24 cellular contexts compared by ENCODE assay signal in genomic region chr9:132949709-132950108, GRCh38. TPM values are rescaled to one million over a fixed set of nuclear protein-coding genes. Genes with fewer than 3 reads are reported as not detected.
DNase-seq lines count a peak whose midpoint lies in the region; ATAC-seq, FAIRE-seq and TF ChIP-seq lines count a peak whose summit lies in the region.
"Had no signal": no experiment of that assay in that cellular context is flagged by ENCODE, and none has a peak within 500 bp of the region (broad histone marks: within the 10 kb centered on the region; RNA-seq: fewer than 3 reads in every experiment).

No MANE protein-coding gene starts in this region.

- BruUV-seq in K562 (replicated peaks; lab: Mats Ljungman, UMichigan) = no TSS peak
- no TSS peak for BruUV-seq in HepG2 (replicated peaks; lab: Mats Ljungman, UMichigan)

- H3K4me2 ChIP-seq in K562 (ENCODE audit: insufficient read depth, low read length) (no peak overlapping the region), HepG2 (ENCODE audit: low read depth, low read length) (no peak overlapping the region; the same call in 1 of the 2 replicates)
- H3K4me2 ChIP-seq: A549, GM23338 had no signal

- H3K79me2 ChIP-seq in K562 (ENCODE audit: control insufficient read depth, insufficient read depth, low read length) (no peaks in the 10 kb centered on the region), HepG2 (ENCODE audit: insufficient read depth, low read length) (no peaks in the 10 kb centered on the region)

- no peaks in the 10 kb centered on the region for H3K27me3 Mint-ChIP-seq in T-helper 17 cell

- no peak for TF ChIP-seq EP300 in K562 (IDR thresholded peaks at IDR 0.05; ENCODE audit: low read length)
- TF ChIP-seq EP300 in HepG2 (IDR thresholded peaks at IDR 0.05; ENCODE audit: low read depth in 2 of 2, low read length in 2 of 2) = no peak
- no peak for TF ChIP-seq EP300 in HepG2 (CRISPR knock-in tag; IDR thresholded peaks at IDR 0.05; ENCODE audit: borderline replicate concordance)

- H3K4me1 ChIP-seq in HEK293 (ENCODE audit: control insufficient read depth, insufficient read depth, low read length) (no peaks in the 10 kb centered on the region), K562 (replicated peaks in 1 of 2; ENCODE audit: control insufficient read depth in 2 of 2, insufficient read depth in 2 of 2, low read length in 2 of 2) (peaks cover 11% of the 10 kb centered on the region in 2 experiments; a peak in 3 of 5 replicates), HepG2 (ENCODE audit: insufficient read depth, low read length) (peaks cover 34% of the 10 kb centered on the region), SJCRH30 (peaks cover 27% of the 10 kb centered on the region)

- H3K4me3 Mint-ChIP-seq in T-helper 17 cell = no peak overlapping the region
- H3K4me3 Mint-ChIP-seq: GM23338, H9, HFFc6 had no signal

- CTCF ChIA-PET in HEK293 (lab: Yijun Ruan, JAX) (interaction anchor here (1.1 kb wide), 1 partner anchor 22 kb away, joined by 8 read pairs; no protein-coding TSS in a partner anchor), K562 (lab: Yijun Ruan, JAX; ENCODE audit: low intra/inter-chr PET ratio) (no interaction called here), HepG2 (lab: Yijun Ruan, JAX; ENCODE audit: low intra/inter-chr PET ratio, low total read pairs) (no interaction called here)

- no peak overlapping the region; the same call in 1 of the 2 replicates for H2AFZ ChIP-seq in K562 (ENCODE audit: low read depth, low read length)
- no peak overlapping the region for H2AFZ ChIP-seq in HepG2 (ENCODE audit: low read length)
- H2AFZ ChIP-seq: GM23338 had no signal

- intact Hi-C loops in K562 (cut with micrococcal nuclease) (no loop called here), HepG2 (cut with micrococcal nuclease; ENCODE audit: unreplicated experiment) (no loop called here)

- H3K4me1 Mint-ChIP-seq in T-helper 17 cell = peaks cover 10% of the 10 kb centered on the region

- no peak for DNase-seq in T-helper 17 cell
- no peak for DNase-seq in K562 (ENCODE audit: extremely low read depth in 1 of 4, low spot score in 3 of 4)
- DNase-seq in HepG2 (ENCODE audit: low spot score) = no peak
- no peak for DNase-seq in SJCRH30
- DNase-seq in NCI-H128 (lab: John Stamatoyannopoulos, UW; ENCODE audit: unreplicated experiment) = no peak
- DNase-seq: 8988T; ACHN; C1 segment of cervical spinal cord; Calu3; CD4-positive, alpha-beta memory T cell; COR-L47; DMS79; EL; GDM1; H9; HFFc6 had no signal

- POLR2A ChIA-PET in HEK293 (lab: Yijun Ruan, JAX) = no interaction called here
- POLR2A ChIA-PET in K562 (lab: Yijun Ruan, JAX) = no interaction called here
- POLR2A ChIA-PET in HepG2 (lab: Yijun Ruan, JAX) = interaction anchor here (1.0 kb wide), 1 partner anchor 81 kb away, joined by 5 read pairs; the partner anchor contains the start of gene GTF3C5

- TF ChIP-seq RAD21 in K562 (CRISPR knock-in tag; conservative IDR thresholded peaks at IDR 0.05 in 1 of 2, IDR thresholded peaks at IDR 0.05 in 1 of 2) = no peak
- TF ChIP-seq RAD21 in HepG2 (CRISPR knock-in tag; IDR thresholded peaks at IDR 0.05) = no peak

- no peak for ATAC-seq in T-helper 17 cell
- ATAC-seq in K562 = no peak
- no peak for ATAC-seq in HepG2
- no peak for ATAC-seq in HG02870 (IDR thresholded peaks at IDR 0.05; ENCODE audit: unreplicated experiment)
- ATAC-seq: A549, GM12878, GM23338, HCT116 had no signal

- H3K27me3 ChIP-seq in K562 (ENCODE audit: control insufficient read depth in 2 of 2, insufficient read depth in 2 of 2, low read length in 2 of 2) (no peaks in the 10 kb centered on the region), HepG2 (ENCODE audit: control insufficient read depth in 1 of 2, insufficient read depth in 2 of 2, low read length in 2 of 2) (peaks cover 0 to 4% of the 10 kb centered on the region in 2 experiments; a peak in 1 of 5 replicates), SJCRH30 (no peaks in the 10 kb centered on the region)

- no peaks in the 10 kb centered on the region for H3K9me1 ChIP-seq in K562 (ENCODE audit: control insufficient read depth, insufficient read depth, low read length)

- H3K4me3 ChIP-seq in HEK293 (ENCODE audit: low read depth, low read length) = no peak overlapping the region
- no peak overlapping the region for H3K4me3 ChIP-seq in K562
- H3K4me3 ChIP-seq in HepG2 (replicated peaks in 1 of 3; ENCODE audit: insufficient read depth in 1 of 3, low read depth in 2 of 3, low read length in 3 of 3) = no peak overlapping the region
- no peak overlapping the region for H3K4me3 ChIP-seq in SJCRH30
- H3K4me3 ChIP-seq: A549, GM12878, GM23338 had no signal

- no peak overlapping the region for H3K9ac ChIP-seq in K562 (ENCODE audit: insufficient read depth in 1 of 2, low read depth in 2 of 2, low read length in 2 of 2)
- H3K9ac ChIP-seq in HepG2 (ENCODE audit: insufficient read depth, low read depth, low read length) = no peak overlapping the region

- H3K36me3 ChIP-seq in HEK293 (ENCODE audit: control insufficient read depth in 2 of 2, insufficient read depth in 1 of 2, low read length in 2 of 2) (no peaks in the 10 kb centered on the region), K562 (ENCODE audit: control insufficient read depth, insufficient read depth, low read length) (no peaks in the 10 kb centered on the region), HepG2 (replicated peaks in 1 of 2; ENCODE audit: control insufficient read depth in 1 of 2, insufficient read depth in 2 of 2, low read length in 2 of 2) (no peaks in the 10 kb centered on the region), SJCRH30 (no peaks in the 10 kb centered on the region)

- TF ChIP-seq CTCF in HEK293 (tag by site-specific recombination; IDR thresholded peaks at IDR 0.05) (no peak), K562 (IDR thresholded peaks at IDR 0.05 in 2 of 3, conservative IDR thresholded peaks at IDR 0.05 in 1 of 3; ENCODE audit: insufficient read depth in 2 of 3, low read depth in 1 of 3, low read length in 3 of 3) (no peak), HepG2 (CRISPR knock-in tag; IDR thresholded peaks at IDR 0.05) (no peak)

- 69% methylated on average over 4 of the region's 4 CpGs for WGBS in K562 (ENCODE audit: insufficient coverage, low coverage, missing lambda C conversion rate)
- 48% methylated on average over 2 of the region's 4 CpGs for WGBS in HepG2 (ENCODE audit: low lambda C conversion rate)

- in situ Hi-C loops in K562 (cut with MboI) = no loop called here
- in situ Hi-C loops in HepG2 (cut with HindIII; ENCODE audit: extremely low pct_ligation_motif_present, low pct_unique_long_range_greater_than_20kb) = no loop called here

- peak overlapping the region; percentile 49 for H3K27ac Mint-ChIP-seq in T-helper 17 cell
- H3K27ac Mint-ChIP-seq: GM23338, HFFc6 had no signal

- peaks cover 2% of the 10 kb centered on the region for H3K36me3 Mint-ChIP-seq in T-helper 17 cell (ENCODE audit: low read depth)

- H4K20me1 ChIP-seq in K562 (replicated peaks; ENCODE audit: control insufficient read depth, insufficient read depth, low read length) = no peaks in the 10 kb centered on the region
- H4K20me1 ChIP-seq in HepG2 (ENCODE audit: insufficient read depth, low read length) = no peaks in the 10 kb centered on the region

- H3K27ac ChIP-seq in HEK293 (ENCODE audit: extremely low read depth, low read depth, low read length) (no peak overlapping the region), K562 (ENCODE audit: extremely low read depth, low read depth, low read length) (no peak overlapping the region), HepG2 (ENCODE audit: extremely low read length, insufficient read depth, low read length) (no peak overlapping the region), SJCRH30 (no peak overlapping the region)
- H3K27ac ChIP-seq: A549 had no signal

- no peak for FAIRE-seq in K562 (lab: Jason Lieb, UNC)
- FAIRE-seq in HepG2 (lab: Jason Lieb, UNC) = no peak
- FAIRE-seq: A549, GM12878, GM19239 had no signal

- no peak for TF ChIP-seq POLR2A in K562 (conservative IDR thresholded peaks at IDR 0.05)
- TF ChIP-seq POLR2A in HepG2 (IDR thresholded peaks at IDR 0.05; ENCODE audit: insufficient read depth in 1 of 2, low read depth in 2 of 2, low read length in 2 of 2) = no peak

- H3K9me3 ChIP-seq in HEK293 (ENCODE audit: control insufficient read depth, insufficient read depth, low read depth, low read length) (no peaks in the 10 kb centered on the region), T-helper 17 cell (ENCODE audit: control insufficient read depth, low read length, poor library complexity, severe bottlenecking) (no peaks in the 10 kb centered on the region), K562 (replicated peaks; ENCODE audit: control insufficient read depth, insufficient read depth, low read depth, low read length) (no peaks in the 10 kb centered on the region; the same call in 1 of the 2 replicates), HepG2 (ENCODE audit: low read length) (0 out of 2 replicates have a peak, but pooled peaks cover 1% of the 10 kb centered on the region), SJCRH30 (replicated peaks) (no peaks in the 10 kb centered on the region)

RNA-seq across cellular contexts. Expression of gene TSC1, which starts 5.3 kb away (rescaled TPM):
- total RNA-seq in T-helper 17 cell (10 to 100 TPM; 51.2 to 58.3 TPM), K562 (2014; rRNA removed) (6.9 and 12.8 TPM in 2 replicates), K562 (2014; rRNA removed; fragmentation: Illumina TruSeq; extraction: Trizol) (17.6 and 18.6 TPM in 2 replicates), K562 (2015; rRNA removed; fragmentation: Illumina TruSeq; extraction: Trizol) (19.8 and 20.5 TPM in 2 replicates), K562 (2021) (21.1 and 22.8 TPM in 2 replicates), HepG2 (2016; rRNA removed; fragmentation: Illumina TruSeq; extraction: Trizol) (26.3 and 31.6 TPM in 2 replicates)
- 176 and 239 TPM in 2 replicates for total RNA-seq in K562 (2011; cell fraction: chromatin; rRNA removed; ENCODE audit: low replicate concordance)
- 81.0 and 95.1 TPM in 2 replicates for total RNA-seq in K562 (2011; cell fraction: nucleolus; rRNA removed)
- 122 and 132 TPM in 2 replicates for total RNA-seq in K562 (2011; cell fraction: nucleoplasm; rRNA removed)
- polyA plus RNA-seq in K562 (2011; rRNA removed) (37.6 and 40.1 TPM in 2 replicates), K562 (2014; fragmentation: Illumina TruSeq; extraction: Trizol) (16.9 and 19.4 TPM in 2 replicates), K562 (2014; fragmentation: Nextera tagmentation; extraction: Ambion mirVana) (10 to 100 TPM in 1 of 2 experiments, 1 to 10 TPM in 1; 8.0 to 10.6 TPM), K562 (2014; rRNA removed) (9.7 and 11.5 TPM in 2 replicates), HepG2 (2011; rRNA removed) (58.0 and 66.1 TPM in 2 replicates)
- 21.4 and 26.3 TPM in 2 replicates for polyA plus RNA-seq in K562 (2011; cell fraction: cytosol; rRNA removed)
- polyA plus RNA-seq in K562 (2011; cell fraction: nucleus; rRNA removed) = 149 and 159 TPM in 2 replicates
- 15.2 and 16.8 TPM in 2 replicates for polyA plus RNA-seq in K562 (2012)
- 75.4 and 94.9 TPM in 2 replicates for polyA minus RNA-seq in K562 (2011; rRNA and poly(A)+ RNA removed)
- polyA minus RNA-seq in K562 (2011; cell fraction: cytosol; rRNA and poly(A)+ RNA removed) = 14.1 and 20.7 TPM in 2 replicates
- polyA minus RNA-seq in K562 (2011; cell fraction: nucleus; rRNA and poly(A)+ RNA removed) = 59.4 and 126 TPM in 2 replicates
- 18.0 and 21.2 TPM in 2 replicates for total RNA-seq in HepG2 (2016; cell fraction: cytosol; rRNA removed; fragmentation: Illumina TruSeq; extraction: Trizol; ENCODE audit: low read depth)
- 24.1 and 31.9 TPM in 2 replicates for total RNA-seq in HepG2 (2016; cell fraction: insoluble cytoplasmic fraction; rRNA removed; fragmentation: Illumina TruSeq; extraction: Trizol)
- total RNA-seq in HepG2 (2016; cell fraction: membrane; rRNA removed; fragmentation: Illumina TruSeq; extraction: Trizol) = 29.5 and 37.4 TPM in 2 replicates
- total RNA-seq in HepG2 (2016; cell fraction: nucleus; rRNA removed; fragmentation: Illumina TruSeq; extraction: Trizol) = 49.4 and 54.4 TPM in 2 replicates
- 25.6 and 30.5 TPM in 2 replicates for polyA plus RNA-seq in HepG2 (2011; cell fraction: cytosol; rRNA removed)
- polyA plus RNA-seq in HepG2 (2011; cell fraction: nucleus; rRNA removed) = 178 and 179 TPM in 2 replicates
- polyA plus RNA-seq in HepG2 (2012) = 26.8 and 27.3 TPM in 2 replicates
- 9.8 and 11.1 TPM in 2 replicates for polyA plus RNA-seq in HepG2 (2016; cell fraction: cytosol; fragmentation: Illumina TruSeq; extraction: Trizol; ENCODE audit: low read depth)
- 17.1 and 17.6 TPM in 2 replicates for polyA plus RNA-seq in HepG2 (2016; cell fraction: insoluble cytoplasmic fraction; fragmentation: Illumina TruSeq; extraction: Trizol; ENCODE audit: low read depth)
- 17.7 and 18.0 TPM in 2 replicates for polyA plus RNA-seq in HepG2 (2016; cell fraction: membrane; fragmentation: Illumina TruSeq; extraction: Trizol; ENCODE audit: low read depth)
- polyA plus RNA-seq in HepG2 (2016; cell fraction: nucleus; fragmentation: Illumina TruSeq; extraction: Trizol; ENCODE audit: insufficient read depth, low read depth) = 64.5 and 67.0 TPM in 2 replicates
- polyA minus RNA-seq in HepG2 (2011; rRNA and poly(A)+ RNA removed; ENCODE audit: low replicate concordance) = 139 and 153 TPM in 2 replicates
- polyA minus RNA-seq in HepG2 (2011; cell fraction: cytosol; rRNA and poly(A)+ RNA removed) = 26.9 and 27.7 TPM in 2 replicates
- polyA minus RNA-seq in HepG2 (2011; cell fraction: nucleus; rRNA and poly(A)+ RNA removed) = 182 and 218 TPM in 2 replicates
- total RNA-seq in SJCRH30 (2014; rRNA removed; shearing (Covaris generic)) = 40.5 and 44.5 TPM in 2 replicates

RNA-seq across cellular contexts. Expression of gene GFI1B, which starts 28.8 kb away (rescaled TPM):
- total RNA-seq in T-helper 17 cell = 10 to 100 TPM in 1 of 2 donors, 1 to 10 TPM in 1; 1.1 to 29.3 TPM
- total RNA-seq in K562 (2011; cell fraction: chromatin; rRNA removed; ENCODE audit: low replicate concordance) = 11.1 and 39.0 TPM in 2 replicates
- total RNA-seq in K562 (2011; cell fraction: nucleolus; rRNA removed) = 28.2 and 30.4 TPM in 2 replicates
- total RNA-seq in K562 (2011; cell fraction: nucleoplasm; rRNA removed) = 20.0 and 26.4 TPM in 2 replicates
- total RNA-seq in K562 (2014; rRNA removed) = 40.3 and 62.9 TPM in 2 replicates
- total RNA-seq in K562 (2014; rRNA removed; fragmentation: Illumina TruSeq; extraction: Trizol) = 17.5 and 20.1 TPM in 2 replicates
- 34.5 and 34.6 TPM in 2 replicates for total RNA-seq in K562 (2015; rRNA removed; fragmentation: Illumina TruSeq; extraction: Trizol)
- total RNA-seq in K562 (2021) = 73.4 and 75.7 TPM in 2 replicates
- polyA plus RNA-seq in K562 (2011; rRNA removed) = 34.4 and 57.7 TPM in 2 replicates
- 53.6 and 133 TPM in 2 replicates for polyA plus RNA-seq in K562 (2011; cell fraction: cytosol; rRNA removed)
- 64.3 and 118 TPM in 2 replicates for polyA plus RNA-seq in K562 (2011; cell fraction: nucleus; rRNA removed)
- polyA plus RNA-seq in K562 (2012) = 64.2 and 77.5 TPM in 2 replicates
- 51.8 and 73.3 TPM in 2 replicates for polyA plus RNA-seq in K562 (2014; fragmentation: Illumina TruSeq; extraction: Trizol)
- polyA plus RNA-seq in K562 (2014; fragmentation: Nextera tagmentation; extraction: Ambion mirVana) = 10 to 100 TPM in 1 of 2 experiments, 1 to 10 TPM in 1; 8.0 to 19.1 TPM
- polyA plus RNA-seq in K562 (2014; rRNA removed) = 47.2 and 50.1 TPM in 2 replicates
- polyA minus RNA-seq in K562 (2011; rRNA and poly(A)+ RNA removed) = 16.7 and 22.0 TPM in 2 replicates
- polyA minus RNA-seq in K562 (2011; cell fraction: cytosol; rRNA and poly(A)+ RNA removed) = 47.9 and 57.4 TPM in 2 replicates
- 20.3 and 22.1 TPM in 2 replicates for polyA minus RNA-seq in K562 (2011; cell fraction: nucleus; rRNA and poly(A)+ RNA removed)
- 0.51 TPM in 1 of 2 replicates, not detected in the other for total RNA-seq in HepG2 (2016; rRNA removed; fragmentation: Illumina TruSeq; extraction: Trizol)
- total RNA-seq in HepG2 (2016; cell fraction: cytosol; rRNA removed; fragmentation: Illumina TruSeq; extraction: Trizol; ENCODE audit: low read depth) = not detected in 2 replicates
- 0.24 and 0.56 TPM in 2 replicates for total RNA-seq in HepG2 (2016; cell fraction: insoluble cytoplasmic fraction; rRNA removed; fragmentation: Illumina TruSeq; extraction: Trizol)
- 0.15 and 0.52 TPM in 2 replicates for total RNA-seq in HepG2 (2016; cell fraction: membrane; rRNA removed; fragmentation: Illumina TruSeq; extraction: Trizol)
- 0.28 TPM in 1 of 2 replicates, not detected in the other for total RNA-seq in HepG2 (2016; cell fraction: nucleus; rRNA removed; fragmentation: Illumina TruSeq; extraction: Trizol)
- 0.15 and 0.26 TPM in 2 replicates for polyA plus RNA-seq in HepG2 (2011; rRNA removed)
- 0.15 and 0.18 TPM in 2 replicates for polyA plus RNA-seq in HepG2 (2011; cell fraction: cytosol; rRNA removed)
- 0.19 and 0.26 TPM in 2 replicates for polyA plus RNA-seq in HepG2 (2011; cell fraction: nucleus; rRNA removed)
- 0.19 and 0.80 TPM in 2 replicates for polyA plus RNA-seq in HepG2 (2012)
- polyA plus RNA-seq in HepG2 (2016; cell fraction: cytosol; fragmentation: Illumina TruSeq; extraction: Trizol; ENCODE audit: low read depth) = 0.09 and 0.19 TPM in 2 replicates
- polyA plus RNA-seq in HepG2 (2016; cell fraction: insoluble cytoplasmic fraction; fragmentation: Illumina TruSeq; extraction: Trizol; ENCODE audit: low read depth) = 0.21 and 0.30 TPM in 2 replicates
- 0.19 and 0.32 TPM in 2 replicates for polyA plus RNA-seq in HepG2 (2016; cell fraction: membrane; fragmentation: Illumina TruSeq; extraction: Trizol; ENCODE audit: low read depth)
- 0.49 TPM in 1 of 2 replicates, not detected in the other for polyA plus RNA-seq in HepG2 (2016; cell fraction: nucleus; fragmentation: Illumina TruSeq; extraction: Trizol; ENCODE audit: insufficient read depth, low read depth)
- polyA minus RNA-seq in HepG2 (2011; rRNA and poly(A)+ RNA removed; ENCODE audit: low replicate concordance) = 0.35 and 0.42 TPM in 2 replicates
- polyA minus RNA-seq in HepG2 (2011; cell fraction: cytosol; rRNA and poly(A)+ RNA removed) = not detected in 2 replicates
- 0.13 TPM in 1 of 2 replicates, not detected in the other for polyA minus RNA-seq in HepG2 (2011; cell fraction: nucleus; rRNA and poly(A)+ RNA removed)
- total RNA-seq in SJCRH30 (2014; rRNA removed; shearing (Covaris generic)) = 0.13 and 0.53 TPM in 2 replicates
- total RNA-seq: Calu3; CD4-positive, alpha-beta memory T cell; GM12878; H9 had no signal
- polyA plus RNA-seq: BJ; CD4-positive, alpha-beta memory T cell; GM23338 had no signal
